ENCODE assay signal across 8 cellular contexts in the genomic region with DNA sequence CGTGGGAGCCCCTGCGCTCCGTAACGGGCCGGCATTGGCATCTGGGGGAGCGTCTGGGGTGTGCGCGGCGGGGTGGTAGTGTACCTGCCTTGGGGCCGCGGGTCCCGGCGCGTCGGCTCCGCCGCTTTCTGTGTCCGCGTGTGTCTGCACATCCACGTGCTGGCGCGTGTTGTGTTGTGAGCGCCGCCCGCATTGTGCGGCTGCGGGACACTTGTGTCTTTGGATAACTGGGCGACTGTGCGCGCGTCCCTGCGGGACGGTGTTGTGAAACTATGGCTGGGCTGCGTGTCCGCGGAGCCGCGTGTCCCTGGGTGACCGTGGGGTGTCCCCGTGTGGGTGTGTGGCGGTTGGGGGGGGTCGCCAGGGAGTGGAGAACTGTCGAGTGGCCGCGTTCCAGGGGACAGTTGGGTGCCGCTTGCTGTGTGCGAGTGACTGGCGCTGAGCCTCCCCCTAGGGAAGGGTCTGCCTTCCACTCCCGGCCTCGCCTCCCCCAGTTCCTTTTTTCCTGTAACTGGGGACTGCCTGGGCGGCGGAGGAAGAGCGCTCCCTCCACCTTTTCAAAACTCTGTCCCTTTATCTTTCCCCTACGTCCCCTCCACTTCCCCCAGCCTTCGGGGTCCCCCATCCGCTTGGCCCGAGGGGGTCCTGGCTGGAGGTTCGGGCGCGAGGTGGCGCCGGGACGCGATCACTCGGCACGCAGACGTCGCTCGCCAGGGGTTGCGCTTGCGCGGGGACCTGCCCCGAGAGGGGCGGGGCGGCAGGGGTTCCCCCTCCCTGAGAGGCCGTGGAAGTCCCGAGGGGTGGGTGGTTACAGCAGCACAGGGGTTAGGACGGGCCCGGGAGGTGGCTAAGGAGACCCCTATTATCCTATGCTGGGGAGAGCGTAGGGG. TPM values are rescaled to one million over a fixed set of nuclear protein-coding genes. Genes with fewer than 3 reads are reported as not detected.
DNase-seq lines count a peak whose midpoint lies in the region; ATAC-seq, FAIRE-seq and TF ChIP-seq lines count a peak whose summit lies in the region.

No MANE protein-coding gene starts in this region.

- H3K4me3 ChIP-seq in gastroesophageal sphincter (peak overlapping the region; percentile 63 to 99), pancreas (peak overlapping the region; percentile 45 to 83 (median 64)), tibial nerve (peak overlapping the region; percentile 58 to 100 (median 94))

- DNase-seq in NCI-H2171 treated with DMSO at 0.1 percent for 48 hours (lab: John Stamatoyannopoulos, UW): peak; percentile 17
- DNase-seq in NCI-H2171 (lab: John Stamatoyannopoulos, UW): no peak
- peak; percentile 37 for DNase-seq in OCI-M1 (lab: John Stamatoyannopoulos, UW)
- DNase-seq in activated effector memory CD4-positive, alpha-beta T cell treated with anti-CD3 and anti-CD28 coated beads, Interleukin-2, amount 50 U/mL, for 16 hours: peak; percentile 93
- peak in 5 of 6 donors; percentile 70 to 91 (median 80) for DNase-seq in pancreas
- DNase-seq in tibial nerve (ENCODE audit: low spot score in 2 of 2): peak in 1 of 2 donors; percentile 70

- peak; percentile 34 to 42 for TF ChIP-seq POLR2A in gastroesophageal sphincter (IDR thresholded peaks at IDR 0.05)
- peak; percentile 4 to 67 for TF ChIP-seq POLR2A in tibial nerve (IDR thresholded peaks at IDR 0.05)

- intact Hi-C loops in pancreas (cut with DNase I): no loop called here

- WGBS in gastroesophageal sphincter (ENCODE audit: low coverage in 1 of 2), 2 donors: no CpG with 5 or more reads among the region's 80 CpGs
- WGBS in pancreas, 2 donors: 0 to 1% methylated on average over 75 to 80 of the region's 80 CpGs
- 1% methylated on average over 42 to 66 of the region's 80 CpGs for WGBS in tibial nerve, 2 donors

- H3K27me3 ChIP-seq in gastroesophageal sphincter: no peaks in the 10 kb centered on the region
- no peaks in the 10 kb centered on the region for H3K27me3 ChIP-seq in pancreas
- no peaks in the 10 kb centered on the region for H3K27me3 ChIP-seq in tibial nerve

- H3K4me1 ChIP-seq in gastroesophageal sphincter (peaks cover 0 to 69% (median 26%) of the 10 kb centered on the region in 3 donors), pancreas (peaks cover 6 to 20% (median 7%) of the 10 kb centered on the region in 3 donors), tibial nerve (peaks cover 0 to 64% (median 22%) of the 10 kb centered on the region in 4 donors)

- TF ChIP-seq EP300 in gastroesophageal sphincter (IDR thresholded peaks at IDR 0.05) (no peak), tibial nerve (IDR thresholded peaks at IDR 0.05) (peak; percentile 62 to 89)

- ATAC-seq in gastroesophageal sphincter: peak; percentile 24
- ATAC-seq in pancreas: peak; percentile 32 to 65 (median 52)
- ATAC-seq in HG02588 (IDR thresholded peaks at IDR 0.05; ENCODE audit: unreplicated experiment): no peak

- peak in 3 of 4 experiments; percentile 3 to 53 (median 3) for TF ChIP-seq CTCF in gastroesophageal sphincter (IDR thresholded peaks at IDR 0.05)
- TF ChIP-seq CTCF in pancreas (IDR thresholded peaks at IDR 0.05): no peak
- peak in 2 of 5 experiments; percentile 22 to 42 for TF ChIP-seq CTCF in tibial nerve (IDR thresholded peaks at IDR 0.05)

- H3K9me3 ChIP-seq in gastroesophageal sphincter: no peaks in the 10 kb centered on the region
- H3K9me3 ChIP-seq in pancreas: no peaks in the 10 kb centered on the region
- H3K9me3 ChIP-seq in tibial nerve: no peaks in the 10 kb centered on the region

- H3K27ac ChIP-seq in gastroesophageal sphincter (peak overlapping the region; percentile 90 to 100 (median 100)), pancreas (peak overlapping the region; percentile 63 to 93 (median 82)), tibial nerve (peak overlapping the region; percentile 91 to 100 (median 92))

- H3K36me3 ChIP-seq in gastroesophageal sphincter (no peaks in the 10 kb centered on the region), pancreas (no peaks in the 10 kb centered on the region), tibial nerve (no peaks in the 10 kb centered on the region)

- FAIRE-seq in pancreas (lab: Jason Lieb, UNC): no peak

RNA-seq across cellular contexts. Expression of gene NFIC, which starts 5.6 kb away (rescaled TPM):
- total RNA-seq in gastroesophageal sphincter: 100 to 1,000 TPM; 125 to 285 (median 155) TPM
- total RNA-seq in pancreas: 100 to 1,000 TPM; 106 to 203 (median 127) TPM
- 10 to 100 TPM; 21.3 to 74.9 TPM for polyA plus RNA-seq in pancreas
- 100 to 1,000 TPM; 138 to 200 (median 160) TPM for total RNA-seq in tibial nerve

Comparison
In these comparisons a context has a peak if more than half of its experiments do, and no peak if none do; other contexts are left out.
1. CTCF ChIP-seq: peak in gastroesophageal sphincter (3 of 4); none in pancreas (0 of 4).
2. Peak in every context shown above with its lines, with median percentiles within 50 percentile points of each other: H3K27ac ChIP-seq and H3K4me3 ChIP-seq.